In genomic region chr6:122308074-122308473, GRCh38 we compare ENCODE assay signal across 8 cellular contexts.
"Had no signal": no experiment of that assay in that cellular context is flagged by ENCODE, and none has a peak within 500 bp of the region (broad histone marks: within the 10 kb centered on the region; RNA-seq: fewer than 3 reads in every experiment).

No MANE protein-coding gene starts in this region.

- H3K27me3 Mint-ChIP-seq: IgD-negative memory B cell had no signal

- DNase-seq: IMR-90, KBM-7, KG1 had no signal

- FAIRE-seq: HepG2, HTR-8/SVneo, K562 had no signal

- H3K27ac ChIP-seq: HL-60 had no signal

- ATAC-seq: HepG2, K562 had no signal

- H3K36me3 Mint-ChIP-seq: IgD-negative memory B cell had no signal

- H3K4me3 Mint-ChIP-seq: IgD-negative memory B cell had no signal

- H3K4me3 ChIP-seq: K562 had no signal

- H3K4me1 Mint-ChIP-seq: IgD-negative memory B cell had no signal
